In genomic region chr6:160058603-160059215, GRCh38 we compare ENCODE assay signal across 27 cellular contexts.
"Had no signal": no experiment of that assay in that cellular context is flagged by ENCODE, and none has a peak within 500 bp of the region (broad histone marks: within the 10 kb centered on the region; RNA-seq: fewer than 3 reads in every experiment).

No MANE protein-coding gene starts in this region.

- H3K27me3 ChIP-seq: gastroesophageal sphincter, left lung, neutrophil, right atrium auricular region, tibial nerve had no signal

- H3K27ac ChIP-seq: gastroesophageal sphincter, left lung, neutrophil, prostate gland, right atrium auricular region, tibial nerve, VCaP had no signal

- ATAC-seq: activated CD4-positive, CD25-positive, alpha-beta regulatory T cell treated with anti-CD3 and anti-CD28 coated beads, Interleukin-2, amount 50 U/mL, for 24 hours; activated naive CD4-positive, alpha-beta T cell treated with anti-CD3 and anti-CD28 coated beads, Interleukin-2, amount 50 U/mL, for 72 hours; activated T-cell treated with anti-CD3 and anti-CD28 coated beads, Interleukin-2, amount 50 U/mL, for 4 hours; activated T-helper 17 cell treated with anti-CD3 and anti-CD28 coated beads, Interleukin-2, amount 50 U/mL, for 72 hours; effector memory CD8-positive, alpha-beta T cell; gastroesophageal sphincter; left lung had no signal

- H3K4me3 ChIP-seq: gastroesophageal sphincter, left lung, lung, prostate gland, right atrium auricular region, tibial nerve had no signal

- H3K4me1 ChIP-seq: gastroesophageal sphincter, prostate gland, right atrium auricular region, tibial nerve had no signal

- FAIRE-seq: kidney, TTC549 had no signal

- DNase-seq: activated CD4-positive, alpha-beta memory T cell treated with anti-CD3 and anti-CD28 coated beads, Interleukin-2, amount 10 ng/mL, durations not matched to agents 7 days and 5 days; activated CD4-positive, alpha-beta T cell treated with anti-CD3 and anti-CD28 coated beads for 48 hours; activated CD8-positive, alpha-beta memory T cell treated with anti-CD3 and anti-CD28 coated beads, Interleukin-2, amount 50 U/mL, for 48 hours; activated naive CD4-positive, alpha-beta T cell; activated T-cell treated with anti-CD3 and anti-CD28 coated beads, Interleukin-2, amount 50 U/mL, for 4 hours; cerebellar nuclear complex; cortex of kidney; effector memory CD8-positive, alpha-beta T cell; erythroblast; hippocampal formation; kidney; left lung; mesendoderm; nephron progenitor cell; stimulated activated CD4-positive, alpha-beta T cell treated with anti-CD3 and anti-CD28 coated beads, Interleukin-2, amount 100 ng/mL, for 48 hours; stimulated activated naive CD4-positive, alpha-beta T cell treated with Interleukin-2 at 50 U/mL for 16 hours had no signal

- H3K9me3 ChIP-seq: gastroesophageal sphincter, left lung, prostate gland, right atrium auricular region, tibial nerve had no signal
